8 cellular contexts compared by ENCODE assay signal in the genomic region with DNA sequence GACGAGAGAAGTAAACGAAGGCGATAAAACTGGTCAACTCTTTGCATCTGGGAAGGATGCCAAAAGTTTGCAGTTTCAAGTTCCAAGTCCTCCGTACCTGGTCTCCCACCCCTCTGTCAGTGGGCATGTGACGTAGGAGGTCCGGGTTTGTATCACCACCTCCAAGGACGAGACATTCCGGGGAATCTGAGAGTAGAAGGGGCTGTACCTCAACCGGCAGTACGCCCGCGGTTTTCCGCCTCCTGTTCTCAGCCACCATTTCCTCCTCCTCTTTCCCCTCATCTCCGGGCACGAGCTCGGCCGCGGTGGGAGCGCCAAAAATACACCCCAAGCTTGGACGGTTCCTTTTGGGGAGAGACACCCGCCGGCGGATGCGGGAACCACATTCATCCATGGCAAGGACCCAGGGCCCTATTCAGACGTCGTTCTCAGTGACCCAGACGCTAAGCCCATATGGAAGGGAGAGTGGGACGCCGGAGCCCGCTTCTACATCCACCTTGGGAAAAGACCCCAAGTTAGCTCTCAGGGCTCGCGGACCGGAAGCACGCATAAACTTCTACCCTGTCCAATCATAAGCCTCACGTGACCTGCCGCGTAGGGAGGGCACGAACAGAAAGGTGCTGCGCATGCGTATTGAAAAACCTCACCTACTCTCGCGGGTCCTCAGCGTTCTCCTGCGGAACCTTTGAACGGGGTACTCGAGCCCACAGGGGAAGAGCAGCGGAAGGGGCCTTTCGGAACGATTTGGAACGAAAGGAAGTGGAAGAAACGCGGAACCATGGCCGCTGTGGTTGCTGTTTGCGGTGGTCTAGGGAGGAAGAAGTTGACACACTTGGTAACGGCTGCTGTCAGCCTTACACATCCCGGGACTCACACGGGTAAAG. TPM values are rescaled to one million over a fixed set of nuclear protein-coding genes. Genes with fewer than 3 reads are reported as not detected.
DNase-seq lines count a peak whose midpoint lies in the region; ATAC-seq and TF ChIP-seq lines count a peak whose summit lies in the region.

A gene with protein sequence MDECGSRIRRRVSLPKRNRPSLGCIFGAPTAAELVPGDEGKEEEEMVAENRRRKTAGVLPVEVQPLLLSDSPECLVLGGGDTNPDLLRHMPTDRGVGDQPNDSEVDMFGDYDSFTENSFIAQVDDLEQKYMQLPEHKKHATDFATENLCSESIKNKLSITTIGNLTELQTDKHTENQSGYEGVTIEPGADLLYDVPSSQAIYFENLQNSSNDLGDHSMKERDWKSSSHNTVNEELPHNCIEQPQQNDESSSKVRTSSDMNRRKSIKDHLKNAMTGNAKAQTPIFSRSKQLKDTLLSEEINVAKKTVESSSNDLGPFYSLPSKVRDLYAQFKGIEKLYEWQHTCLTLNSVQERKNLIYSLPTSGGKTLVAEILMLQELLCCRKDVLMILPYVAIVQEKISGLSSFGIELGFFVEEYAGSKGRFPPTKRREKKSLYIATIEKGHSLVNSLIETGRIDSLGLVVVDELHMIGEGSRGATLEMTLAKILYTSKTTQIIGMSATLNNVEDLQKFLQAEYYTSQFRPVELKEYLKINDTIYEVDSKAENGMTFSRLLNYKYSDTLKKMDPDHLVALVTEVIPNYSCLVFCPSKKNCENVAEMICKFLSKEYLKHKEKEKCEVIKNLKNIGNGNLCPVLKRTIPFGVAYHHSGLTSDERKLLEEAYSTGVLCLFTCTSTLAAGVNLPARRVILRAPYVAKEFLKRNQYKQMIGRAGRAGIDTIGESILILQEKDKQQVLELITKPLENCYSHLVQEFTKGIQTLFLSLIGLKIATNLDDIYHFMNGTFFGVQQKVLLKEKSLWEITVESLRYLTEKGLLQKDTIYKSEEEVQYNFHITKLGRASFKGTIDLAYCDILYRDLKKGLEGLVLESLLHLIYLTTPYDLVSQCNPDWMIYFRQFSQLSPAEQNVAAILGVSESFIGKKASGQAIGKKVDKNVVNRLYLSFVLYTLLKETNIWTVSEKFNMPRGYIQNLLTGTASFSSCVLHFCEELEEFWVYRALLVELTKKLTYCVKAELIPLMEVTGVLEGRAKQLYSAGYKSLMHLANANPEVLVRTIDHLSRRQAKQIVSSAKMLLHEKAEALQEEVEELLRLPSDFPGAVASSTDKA (minus strand): TSS at position 524 of the 884 bp plus-strand sequence. CDS start 130 bp downstream, at position 394.
A gene (plus strand): TSS at position 759 of the 884 bp plus-strand sequence. CDS start 20 bp downstream, at position 779.

- H3K27ac Mint-ChIP-seq in naive B cell = peak within 1 kb of the TSS; percentile 99 to 100 (median 100)
- peak within 1 kb of the TSS; percentile 99 for H3K27ac Mint-ChIP-seq in stimulated activated memory B cell treated with anti-CD40 and anti-IgM and Interleukin-4, amounts not matched to agents 10 μg/mL and 1 μg/mL and 100 μg/mL, for 72 hours

- DNase-seq in ELF-1 (ENCODE audit: low read depth, low spot score) = peak; percentile 98
- peak; percentile 87 for DNase-seq in GOT3 (lab: John Stamatoyannopoulos, UW)
- peak; percentile 97 for DNase-seq in RPMI8226
- peak; percentile 83 to 89 for DNase-seq in activated T-helper 1 cell treated with anti-CD3 and anti-CD28 coated beads, Interleukin-2, amount 50 U/mL, for 16 hours (ENCODE audit: low read depth in 1 of 2, low spot score in 1 of 2)
- DNase-seq in fibroblast of gingiva (ENCODE audit: low read depth) = peak; percentile 98
- peak; percentile 97 for DNase-seq in naive B cell

- H3K4me1 Mint-ChIP-seq in naive B cell = peaks cover 14 to 59% (median 41%) of the 10 kb centered on the region in 3 donors
- peaks cover 40% of the 10 kb centered on the region for H3K4me1 Mint-ChIP-seq in stimulated activated memory B cell treated with anti-CD40 and anti-IgM and Interleukin-4, amounts not matched to agents 10 μg/mL and 1 μg/mL and 100 μg/mL, for 72 hours

- peaks cover 8 to 15% of the 10 kb centered on the region in 2 donors for H3K36me3 Mint-ChIP-seq in naive B cell
- peaks cover 26% of the 10 kb centered on the region for H3K36me3 Mint-ChIP-seq in stimulated activated memory B cell treated with anti-CD40 and anti-IgM and Interleukin-4, amounts not matched to agents 10 μg/mL and 1 μg/mL and 100 μg/mL, for 72 hours

- peak within 1 kb of the TSS; percentile 97 to 100 (median 100) for H3K4me3 Mint-ChIP-seq in naive B cell
- peak within 1 kb of the TSS; percentile 96 for H3K4me3 Mint-ChIP-seq in stimulated activated memory B cell treated with anti-CD40 and anti-IgM and Interleukin-4, amounts not matched to agents 10 μg/mL and 1 μg/mL and 100 μg/mL, for 72 hours

- TF ChIP-seq CTCF in LNCAP (IDR thresholded peaks at IDR 0.05) = peak; percentile 23; the same call in 1 of the 2 replicates

- ATAC-seq in naive B cell (ENCODE audit: low read depth in 2 of 2) = peak; percentile 88 to 89
- peak; percentile 98 for ATAC-seq in stimulated activated memory B cell treated with anti-CD40 and anti-IgM and Interleukin-4, amounts not matched to agents 10 μg/mL and 1 μg/mL and 100 μg/mL, for 72 hours

- H3K9me3 Mint-ChIP-seq in naive B cell = no peaks in the 10 kb centered on the region
- H3K9me3 Mint-ChIP-seq in stimulated activated memory B cell treated with anti-CD40 and anti-IgM and Interleukin-4, amounts not matched to agents 10 μg/mL and 1 μg/mL and 100 μg/mL, for 72 hours = no peaks in the 10 kb centered on the region

- no peaks in the 10 kb centered on the region for H3K27me3 Mint-ChIP-seq in naive B cell
- no peaks in the 10 kb centered on the region for H3K27me3 Mint-ChIP-seq in stimulated activated memory B cell treated with anti-CD40 and anti-IgM and Interleukin-4, amounts not matched to agents 10 μg/mL and 1 μg/mL and 100 μg/mL, for 72 hours

RNA-seq across cellular contexts. Expression of the first gene that starts in this region (rescaled TPM):
- 10 to 100 TPM; 31.6 to 41.1 (median 39.7) TPM for polyA plus RNA-seq in naive B cell (ENCODE audit: low read depth in 6 of 6)

RNA-seq across cellular contexts. Expression of the second gene that starts in this region (rescaled TPM):
- polyA plus RNA-seq in naive B cell (ENCODE audit: low read depth in 6 of 6) = 10 to 100 TPM; 58.5 to 88.7 (median 81.4) TPM

Comparison
In these comparisons a context has a peak if more than half of its experiments do, and no peak if none do; other contexts are left out.
1. Peak in every context shown above with its lines: DNase-seq and ATAC-seq.